ENCODE assay signal across 1 cellular context in the genomic region with DNA sequence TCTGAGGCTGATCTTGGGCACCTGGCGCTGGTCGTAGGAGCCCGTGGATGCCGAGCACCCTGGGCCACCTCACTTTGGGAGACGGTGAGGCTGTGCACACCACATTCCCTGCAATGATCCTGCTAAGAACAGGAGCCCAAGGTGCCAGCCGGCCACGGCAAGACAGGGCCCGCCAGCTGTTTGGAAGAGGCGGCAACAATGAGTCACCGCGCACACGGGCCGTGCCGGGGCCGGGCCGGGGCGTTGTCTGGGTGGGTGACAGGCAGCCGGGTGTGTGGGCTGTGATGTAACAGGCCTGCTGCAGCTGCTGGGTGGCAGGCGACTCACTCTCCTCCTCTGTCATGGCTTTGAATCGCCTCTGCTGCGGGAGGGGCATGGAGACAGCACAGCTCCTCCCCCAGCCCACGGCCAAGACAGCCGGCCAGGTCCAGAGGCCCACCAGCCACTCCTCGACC.
TF ChIP-seq lines count a peak whose summit lies in the region.

No MANE protein-coding gene starts in this region.

TF ChIP-seq in H1, 55 proteins besides CTCF, POLR2A, EP300 and RAD21:
- TF ChIP-seq BACH1 (IDR thresholded peaks at IDR 0.05; ENCODE audit: low read length) (no peak), ASH2L (IDR thresholded peaks at IDR 0.05; ENCODE audit: low read length) (no peak), RFX5 (IDR thresholded peaks at IDR 0.05; ENCODE audit: borderline replicate concordance, low read depth, low read length) (no peak)
- TF ChIP-seq, protein P1, sequence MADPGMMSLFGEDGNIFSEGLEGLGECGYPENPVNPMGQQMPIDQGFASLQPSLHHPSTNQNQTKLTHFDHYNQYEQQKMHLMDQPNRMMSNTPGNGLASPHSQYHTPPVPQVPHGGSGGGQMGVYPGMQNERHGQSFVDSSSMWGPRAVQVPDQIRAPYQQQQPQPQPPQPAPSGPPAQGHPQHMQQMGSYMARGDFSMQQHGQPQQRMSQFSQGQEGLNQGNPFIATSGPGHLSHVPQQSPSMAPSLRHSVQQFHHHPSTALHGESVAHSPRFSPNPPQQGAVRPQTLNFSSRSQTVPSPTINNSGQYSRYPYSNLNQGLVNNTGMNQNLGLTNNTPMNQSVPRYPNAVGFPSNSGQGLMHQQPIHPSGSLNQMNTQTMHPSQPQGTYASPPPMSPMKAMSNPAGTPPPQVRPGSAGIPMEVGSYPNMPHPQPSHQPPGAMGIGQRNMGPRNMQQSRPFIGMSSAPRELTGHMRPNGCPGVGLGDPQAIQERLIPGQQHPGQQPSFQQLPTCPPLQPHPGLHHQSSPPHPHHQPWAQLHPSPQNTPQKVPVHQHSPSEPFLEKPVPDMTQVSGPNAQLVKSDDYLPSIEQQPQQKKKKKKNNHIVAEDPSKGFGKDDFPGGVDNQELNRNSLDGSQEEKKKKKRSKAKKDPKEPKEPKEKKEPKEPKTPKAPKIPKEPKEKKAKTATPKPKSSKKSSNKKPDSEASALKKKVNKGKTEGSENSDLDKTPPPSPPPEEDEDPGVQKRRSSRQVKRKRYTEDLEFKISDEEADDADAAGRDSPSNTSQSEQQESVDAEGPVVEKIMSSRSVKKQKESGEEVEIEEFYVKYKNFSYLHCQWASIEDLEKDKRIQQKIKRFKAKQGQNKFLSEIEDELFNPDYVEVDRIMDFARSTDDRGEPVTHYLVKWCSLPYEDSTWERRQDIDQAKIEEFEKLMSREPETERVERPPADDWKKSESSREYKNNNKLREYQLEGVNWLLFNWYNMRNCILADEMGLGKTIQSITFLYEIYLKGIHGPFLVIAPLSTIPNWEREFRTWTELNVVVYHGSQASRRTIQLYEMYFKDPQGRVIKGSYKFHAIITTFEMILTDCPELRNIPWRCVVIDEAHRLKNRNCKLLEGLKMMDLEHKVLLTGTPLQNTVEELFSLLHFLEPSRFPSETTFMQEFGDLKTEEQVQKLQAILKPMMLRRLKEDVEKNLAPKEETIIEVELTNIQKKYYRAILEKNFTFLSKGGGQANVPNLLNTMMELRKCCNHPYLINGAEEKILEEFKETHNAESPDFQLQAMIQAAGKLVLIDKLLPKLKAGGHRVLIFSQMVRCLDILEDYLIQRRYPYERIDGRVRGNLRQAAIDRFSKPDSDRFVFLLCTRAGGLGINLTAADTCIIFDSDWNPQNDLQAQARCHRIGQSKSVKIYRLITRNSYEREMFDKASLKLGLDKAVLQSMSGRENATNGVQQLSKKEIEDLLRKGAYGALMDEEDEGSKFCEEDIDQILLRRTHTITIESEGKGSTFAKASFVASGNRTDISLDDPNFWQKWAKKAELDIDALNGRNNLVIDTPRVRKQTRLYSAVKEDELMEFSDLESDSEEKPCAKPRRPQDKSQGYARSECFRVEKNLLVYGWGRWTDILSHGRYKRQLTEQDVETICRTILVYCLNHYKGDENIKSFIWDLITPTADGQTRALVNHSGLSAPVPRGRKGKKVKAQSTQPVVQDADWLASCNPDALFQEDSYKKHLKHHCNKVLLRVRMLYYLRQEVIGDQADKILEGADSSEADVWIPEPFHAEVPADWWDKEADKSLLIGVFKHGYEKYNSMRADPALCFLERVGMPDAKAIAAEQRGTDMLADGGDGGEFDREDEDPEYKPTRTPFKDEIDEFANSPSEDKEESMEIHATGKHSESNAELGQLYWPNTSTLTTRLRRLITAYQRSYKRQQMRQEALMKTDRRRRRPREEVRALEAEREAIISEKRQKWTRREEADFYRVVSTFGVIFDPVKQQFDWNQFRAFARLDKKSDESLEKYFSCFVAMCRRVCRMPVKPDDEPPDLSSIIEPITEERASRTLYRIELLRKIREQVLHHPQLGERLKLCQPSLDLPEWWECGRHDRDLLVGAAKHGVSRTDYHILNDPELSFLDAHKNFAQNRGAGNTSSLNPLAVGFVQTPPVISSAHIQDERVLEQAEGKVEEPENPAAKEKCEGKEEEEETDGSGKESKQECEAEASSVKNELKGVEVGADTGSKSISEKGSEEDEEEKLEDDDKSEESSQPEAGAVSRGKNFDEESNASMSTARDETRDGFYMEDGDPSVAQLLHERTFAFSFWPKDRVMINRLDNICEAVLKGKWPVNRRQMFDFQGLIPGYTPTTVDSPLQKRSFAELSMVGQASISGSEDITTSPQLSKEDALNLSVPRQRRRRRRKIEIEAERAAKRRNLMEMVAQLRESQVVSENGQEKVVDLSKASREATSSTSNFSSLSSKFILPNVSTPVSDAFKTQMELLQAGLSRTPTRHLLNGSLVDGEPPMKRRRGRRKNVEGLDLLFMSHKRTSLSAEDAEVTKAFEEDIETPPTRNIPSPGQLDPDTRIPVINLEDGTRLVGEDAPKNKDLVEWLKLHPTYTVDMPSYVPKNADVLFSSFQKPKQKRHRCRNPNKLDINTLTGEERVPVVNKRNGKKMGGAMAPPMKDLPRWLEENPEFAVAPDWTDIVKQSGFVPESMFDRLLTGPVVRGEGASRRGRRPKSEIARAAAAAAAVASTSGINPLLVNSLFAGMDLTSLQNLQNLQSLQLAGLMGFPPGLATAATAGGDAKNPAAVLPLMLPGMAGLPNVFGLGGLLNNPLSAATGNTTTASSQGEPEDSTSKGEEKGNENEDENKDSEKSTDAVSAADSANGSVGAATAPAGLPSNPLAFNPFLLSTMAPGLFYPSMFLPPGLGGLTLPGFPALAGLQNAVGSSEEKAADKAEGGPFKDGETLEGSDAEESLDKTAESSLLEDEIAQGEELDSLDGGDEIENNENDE (IDR thresholded peaks at IDR 0.05; ENCODE audit: insufficient replicate concordance, low read length), result no peak
- TF ChIP-seq, protein P2, sequence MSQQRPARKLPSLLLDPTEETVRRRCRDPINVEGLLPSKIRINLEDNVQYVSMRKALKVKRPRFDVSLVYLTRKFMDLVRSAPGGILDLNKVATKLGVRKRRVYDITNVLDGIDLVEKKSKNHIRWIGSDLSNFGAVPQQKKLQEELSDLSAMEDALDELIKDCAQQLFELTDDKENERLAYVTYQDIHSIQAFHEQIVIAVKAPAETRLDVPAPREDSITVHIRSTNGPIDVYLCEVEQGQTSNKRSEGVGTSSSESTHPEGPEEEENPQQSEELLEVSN (IDR thresholded peaks at IDR 0.05), result no peak
